Comparison of ENCODE assay signal across 23 cellular contexts in genomic region chr2:103176289-103176915, GRCh38.
DNase-seq lines count a peak whose midpoint lies in the region; ATAC-seq, FAIRE-seq and TF ChIP-seq lines count a peak whose summit lies in the region.
"Had no signal": no experiment of that assay in that cellular context is flagged by ENCODE, and none has a peak within 500 bp of the region (broad histone marks: within the 10 kb centered on the region; RNA-seq: fewer than 3 reads in every experiment).

No MANE protein-coding gene starts in this region.

- H3F3A ChIP-seq in GM23338 (replicated peaks; ENCODE audit: low read depth) (no peaks in the 10 kb centered on the region), GM23248 (ENCODE audit: insufficient read depth) (no peaks in the 10 kb centered on the region)

- H3K27ac ChIP-seq in GM23338 (ENCODE audit: low read depth) (no peak overlapping the region), astrocyte (ENCODE audit: low read depth, low read length) (no peak overlapping the region), ectodermal cell (ENCODE audit: insufficient read depth, low read depth, low read length, poor library complexity, severe bottlenecking) (peak overlapping the region; percentile 64), neuronal stem cell (replicated peaks; ENCODE audit: low read length) (no peak overlapping the region), GM23248 (no peak overlapping the region)
- H3K27ac ChIP-seq: BLaER1 treated with 17β-estradiol and CSF1 and Interleukin-3, amounts not matched to agents 10 nM and 100 nM; KMS-11; SK-N-MC had no signal

- H3K14ac ChIP-seq in neuronal stem cell (ENCODE audit: low read length): no peak overlapping the region

- no peak overlapping the region for H3K9ac ChIP-seq in astrocyte (ENCODE audit: low read length)
- no peak overlapping the region for H3K9ac ChIP-seq in neuronal stem cell (ENCODE audit: low read depth, low read length, poor library complexity)
- H3K9ac ChIP-seq in GM23248: no peak overlapping the region
- H3K9ac ChIP-seq: BLaER1 treated with 17β-estradiol and CSF1 and Interleukin-3, amounts not matched to agents 10 nM and 100 nM; KMS-11 had no signal

- WGBS in ectodermal cell, 2 experiments: 25 to 44% methylated on average over 15 of the region's 15 CpGs
- no CpG with 5 or more reads among the region's 15 CpGs for WGBS in neuronal stem cell (ENCODE audit: extremely low coverage in 2 of 2, insufficient read length in 2 of 2, insufficient replicate concordance in 1 of 2), 2 donors
- 54 to 61% methylated on average over 15 of the region's 15 CpGs for WGBS in GM23248 (ENCODE audit: low coverage in 1 of 2, low lambda C conversion rate in 2 of 2, missing lambda C conversion rate in 2 of 2), 2 experiments

- H3K27ac Mint-ChIP-seq in GM23338 (no peak overlapping the region), astrocyte (ENCODE audit: unreplicated experiment) (no peak overlapping the region)
- no peak overlapping the region for H3K27ac Mint-ChIP-seq in activated CD4-positive, alpha-beta memory T cell treated with anti-CD3 and anti-CD28 coated beads for 36 hours
- H3K27ac Mint-ChIP-seq: CD4-positive, alpha-beta T cell; IgD-negative memory B cell had no signal

- H3K9me3 Mint-ChIP-seq in GM23338 (no peaks in the 10 kb centered on the region; the same call in 2 of the 3 replicates), astrocyte (ENCODE audit: unreplicated experiment) (peaks cover 2% of the 10 kb centered on the region)
- peaks cover 3% of the 10 kb centered on the region for H3K9me3 Mint-ChIP-seq in activated CD4-positive, alpha-beta memory T cell treated with anti-CD3 and anti-CD28 coated beads for 36 hours

- TF ChIP-seq CTCF in GM23338 (conservative IDR thresholded peaks at IDR 0.05; ENCODE audit: low read depth in 2 of 2): no peak
- TF ChIP-seq CTCF in astrocyte (IDR thresholded peaks at IDR 0.05; ENCODE audit: insufficient read depth, low read depth, low read length): no peak

- H3K4ac ChIP-seq in neuronal stem cell (ENCODE audit: low read length): no peak overlapping the region

- no peak overlapping the region for H2BK5ac ChIP-seq in neuronal stem cell (ENCODE audit: low read length)

- H3K9me2 ChIP-seq in GM23338 (ENCODE audit: insufficient read depth) (0 out of 2 replicates have a peak, but pooled peaks cover 1% of the 10 kb centered on the region), GM23248 (ENCODE audit: insufficient read depth) (no peaks in the 10 kb centered on the region)

- H3K4me1 ChIP-seq in GM23338 (ENCODE audit: insufficient read depth) (no peaks in the 10 kb centered on the region), astrocyte (ENCODE audit: insufficient read depth, low read length) (no peaks in the 10 kb centered on the region), ectodermal cell (ENCODE audit: control insufficient read depth, insufficient read depth, low read length) (peaks cover 7% of the 10 kb centered on the region), neuronal stem cell (ENCODE audit: control insufficient read depth in 2 of 2, insufficient read depth in 1 of 2, low read depth in 1 of 2, low read length in 2 of 2) (peaks cover 0 to 10% of the 10 kb centered on the region in 2 donors), GM23248 (ENCODE audit: insufficient read depth) (no peaks in the 10 kb centered on the region)
- H3K4me1 ChIP-seq: BLaER1 treated with 17β-estradiol and CSF1 and Interleukin-3, amounts not matched to agents 10 nM and 100 nM had no signal

- ATAC-seq in GM23338: no peak
- no peak for ATAC-seq in GM18870 (IDR thresholded peaks at IDR 0.05; ENCODE audit: unreplicated experiment)
- ATAC-seq: GM12878 had no signal

- no peak overlapping the region for H4K91ac ChIP-seq in neuronal stem cell (ENCODE audit: low read depth, low read length, poor library complexity)

- H3K18ac ChIP-seq in neuronal stem cell (ENCODE audit: low read length): no peak overlapping the region

- H4K20me1 ChIP-seq in GM23338 (replicated peaks; ENCODE audit: insufficient read depth): no peaks in the 10 kb centered on the region
- no peaks in the 10 kb centered on the region for H4K20me1 ChIP-seq in astrocyte (ENCODE audit: insufficient read depth, low read length)
- H4K20me1 ChIP-seq in GM23248 (ENCODE audit: insufficient read depth): no peaks in the 10 kb centered on the region
- H4K20me1 ChIP-seq: BLaER1 treated with 17β-estradiol and CSF1 and Interleukin-3, amounts not matched to agents 10 nM and 100 nM had no signal

- POLR2A ChIA-PET in activated CD4-positive, alpha-beta memory T cell treated with anti-CD3 and anti-CD28 coated beads for 36 hours (lab: Charles Lee): no interaction called here

- H3K27me3 Mint-ChIP-seq in GM23338 (ENCODE audit: insufficient read depth, low read depth, poor library complexity): peaks cover 3% of the 10 kb centered on the region
- H3K27me3 Mint-ChIP-seq in astrocyte (ENCODE audit: low read depth, unreplicated experiment): no peaks in the 10 kb centered on the region
- no peaks in the 10 kb centered on the region for H3K27me3 Mint-ChIP-seq in activated CD4-positive, alpha-beta memory T cell treated with anti-CD3 and anti-CD28 coated beads for 36 hours
- H3K27me3 Mint-ChIP-seq: CD4-positive, alpha-beta T cell had no signal

- H2BK120ac ChIP-seq in neuronal stem cell (ENCODE audit: low read depth, low read length): no peak overlapping the region

- no peaks in the 10 kb centered on the region for H3K4me1 Mint-ChIP-seq in GM23338
- peaks cover 12% of the 10 kb centered on the region for H3K4me1 Mint-ChIP-seq in astrocyte (ENCODE audit: low read depth, unreplicated experiment)
- H3K4me1 Mint-ChIP-seq in activated CD4-positive, alpha-beta memory T cell treated with anti-CD3 and anti-CD28 coated beads for 36 hours (ENCODE audit: low read depth): no peaks in the 10 kb centered on the region
- H3K4me1 Mint-ChIP-seq: IgD-negative memory B cell had no signal

- H3K4me3 ChIP-seq in GM23338 (no peak overlapping the region), astrocyte (ENCODE audit: insufficient read depth, low read depth, low read length) (no peak overlapping the region), ectodermal cell (ENCODE audit: insufficient read depth, low read depth, low read length) (no peak overlapping the region), neuronal stem cell (ENCODE audit: low read length in 2 of 2) (no peak overlapping the region), GM23248 (no peak overlapping the region)
- H3K4me3 ChIP-seq: BLaER1 treated with 17β-estradiol and CSF1 and Interleukin-3, amounts not matched to agents 10 nM and 100 nM; GM12878; SK-N-MC had no signal

- no peak overlapping the region for H4K8ac ChIP-seq in neuronal stem cell (ENCODE audit: low read depth, low read length)

- intact Hi-C loops in activated CD4-positive, alpha-beta memory T cell treated with anti-CD3 and anti-CD28 coated beads for 36 hours (cut with micrococcal nuclease): no loop called here

- no peaks in the 10 kb centered on the region for H3K79me2 ChIP-seq in GM23338 (replicated peaks; ENCODE audit: insufficient read depth)
- no peaks in the 10 kb centered on the region for H3K79me2 ChIP-seq in astrocyte (ENCODE audit: insufficient read depth, low read length)
- no peaks in the 10 kb centered on the region for H3K79me2 ChIP-seq in GM23248 (ENCODE audit: insufficient read depth)

- CTCF ChIA-PET in activated CD4-positive, alpha-beta memory T cell treated with anti-CD3 and anti-CD28 coated beads for 36 hours (lab: Charles Lee): no interaction called here

- H3K79me1 ChIP-seq in neuronal stem cell (ENCODE audit: low read depth, low read length): no peaks in the 10 kb centered on the region

- no peak overlapping the region for H3K4me2 ChIP-seq in GM23338
- no peak overlapping the region for H3K4me2 ChIP-seq in astrocyte (ENCODE audit: low read length)
- H3K4me2 ChIP-seq in neuronal stem cell (ENCODE audit: insufficient read depth, low read length, poor library complexity, severe bottlenecking): no peak overlapping the region
- no peak overlapping the region for H3K4me2 ChIP-seq in GM23248 (ENCODE audit: unreplicated experiment)
- H3K4me2 ChIP-seq: BLaER1 treated with 17β-estradiol and CSF1 and Interleukin-3, amounts not matched to agents 10 nM and 100 nM; KMS-11 had no signal

- H3K4me3 Mint-ChIP-seq in GM23338: no peak overlapping the region
- H3K4me3 Mint-ChIP-seq in astrocyte (ENCODE audit: unreplicated experiment): no peak overlapping the region
- H3K4me3 Mint-ChIP-seq in activated CD4-positive, alpha-beta memory T cell treated with anti-CD3 and anti-CD28 coated beads for 36 hours: no peak overlapping the region
- H3K4me3 Mint-ChIP-seq: CD4-positive, alpha-beta T cell; IgD-negative memory B cell had no signal

- in situ Hi-C loops in GM23248 (cut with MboI): no loop called here

- no peak for DNase-seq in GM23338 (ENCODE audit: low spot score)
- no peak for DNase-seq in astrocyte (ENCODE audit: low read depth)
- DNase-seq in neuronal stem cell (ENCODE audit: low spot score): peak; percentile 79
- DNase-seq in activated CD4-positive, alpha-beta T cell treated with anti-CD3 and anti-CD28 coated beads for 4 hours: no peak
- no peak for DNase-seq in GM23248
- DNase-seq in activated CD4-positive, alpha-beta memory T cell treated with anti-CD3 and anti-CD28 coated beads for 36 hours: no peak
- DNase-seq: CD4-positive, alpha-beta T cell; HCEC 1CT; MM.1S; NCI-H1694; NCI-H2029 treated with DMSO at 0.1 percent for 48 hours; NCI-H446 treated with DMSO at 0.1 percent for 48 hours; SIG-M5 had no signal

- H2BK15ac ChIP-seq in neuronal stem cell (ENCODE audit: low read length): no peak overlapping the region

- H3K36me3 ChIP-seq in GM23338 (ENCODE audit: insufficient read depth) (no peaks in the 10 kb centered on the region), astrocyte (ENCODE audit: insufficient read depth, low read length) (no peaks in the 10 kb centered on the region), ectodermal cell (ENCODE audit: control insufficient read depth, insufficient read depth, low read length) (no peaks in the 10 kb centered on the region), neuronal stem cell (replicated peaks in 1 of 2; ENCODE audit: control insufficient read depth in 2 of 2, insufficient read depth in 2 of 2, low read length in 2 of 2) (no peaks in the 10 kb centered on the region), GM23248 (ENCODE audit: low read depth) (no peaks in the 10 kb centered on the region)
- H3K36me3 ChIP-seq: BLaER1 treated with 17β-estradiol and CSF1 and Interleukin-3, amounts not matched to agents 10 nM and 100 nM had no signal

- H3K9me3 ChIP-seq in astrocyte (ENCODE audit: insufficient read depth, low read depth, low read length): peaks cover 2% of the 10 kb centered on the region
- no peaks in the 10 kb centered on the region for H3K9me3 ChIP-seq in ectodermal cell (ENCODE audit: control insufficient read depth, low read length)
- peaks cover 0 to 2% of the 10 kb centered on the region in 2 donors for H3K9me3 ChIP-seq in neuronal stem cell (replicated peaks in 1 of 2; ENCODE audit: control insufficient read depth in 2 of 2, insufficient read depth in 1 of 2, low read depth in 1 of 2, low read length in 2 of 2)
- H3K9me3 ChIP-seq in GM23248 (ENCODE audit: low read depth): no peaks in the 10 kb centered on the region

- H3K36me3 Mint-ChIP-seq in GM23338 (ENCODE audit: low read depth) (no peaks in the 10 kb centered on the region), astrocyte (ENCODE audit: low read depth, unreplicated experiment) (no peaks in the 10 kb centered on the region)
- no peaks in the 10 kb centered on the region for H3K36me3 Mint-ChIP-seq in activated CD4-positive, alpha-beta memory T cell treated with anti-CD3 and anti-CD28 coated beads for 36 hours

- H3K23ac ChIP-seq in neuronal stem cell (ENCODE audit: low read depth, low read length, poor library complexity): no peak overlapping the region

- FAIRE-seq in astrocyte (lab: Jason Lieb, UNC): no peak
- FAIRE-seq: A204.1, G401.6, GM12878, RCC 7860 had no signal

- no peak overlapping the region for H2AK5ac ChIP-seq in neuronal stem cell (ENCODE audit: low read depth, low read length)

- H2BK12ac ChIP-seq in neuronal stem cell (ENCODE audit: low read length): no peak overlapping the region

- H3K27me3 ChIP-seq in GM23338 (ENCODE audit: insufficient read depth) (no peaks in the 10 kb centered on the region), astrocyte (ENCODE audit: insufficient read depth, low read length) (no peaks in the 10 kb centered on the region), ectodermal cell (ENCODE audit: control insufficient read depth, insufficient read depth, low read length, poor library complexity, severe bottlenecking) (peaks cover 26% of the 10 kb centered on the region), neuronal stem cell (ENCODE audit: control insufficient read depth in 3 of 3, insufficient read depth in 3 of 3, low read depth in 1 of 3, low read length in 3 of 3) (peaks cover 0 to 27% (median 0%) of the 10 kb centered on the region in 3 experiments), GM23248 (replicated peaks; ENCODE audit: insufficient read depth) (no peaks in the 10 kb centered on the region)
- H3K27me3 ChIP-seq: BLaER1 treated with 17β-estradiol and CSF1 and Interleukin-3, amounts not matched to agents 10 nM and 100 nM had no signal

- H2AFZ ChIP-seq in GM23338 (peak overlapping the region; percentile 52; the same call in 1 of the 2 replicates), astrocyte (ENCODE audit: low read depth, low read length) (peak overlapping the region; percentile 1), neuronal stem cell (ENCODE audit: low read length) (peak overlapping the region; percentile 35), GM23248 (no peak overlapping the region)
